In the genomic region with DNA sequence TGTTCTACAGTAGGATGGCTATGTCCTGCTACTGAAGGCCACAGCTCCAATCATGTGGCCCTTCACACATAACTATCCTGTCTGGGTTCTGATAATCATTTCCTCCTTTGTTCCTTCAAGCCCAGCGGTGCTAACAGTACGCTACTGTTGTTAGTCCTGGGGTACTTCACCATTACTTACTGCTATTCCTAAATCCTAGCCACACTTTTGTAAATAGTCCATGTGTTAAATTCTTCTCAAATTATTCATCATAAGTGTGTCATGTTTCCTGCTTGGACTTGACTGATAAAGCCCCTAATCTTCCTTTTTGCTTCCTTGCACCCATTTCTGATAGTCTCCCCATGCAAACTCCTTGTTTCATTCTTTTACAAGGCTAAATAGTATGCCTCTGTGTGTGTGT, we compare ENCODE assay signal across 10 cellular contexts.
"Had no signal": no experiment of that assay in that cellular context is flagged by ENCODE, and none has a peak within 500 bp of the region (broad histone marks: within the 10 kb centered on the region; RNA-seq: fewer than 3 reads in every experiment).

No MANE protein-coding gene starts in this region.

- H3K9me3 ChIP-seq: HAP-1 had no signal

- H3K36me3 ChIP-seq: HAP-1 had no signal

- DNase-seq: GM23248, GOT3, H7, H9, HCEC 1CT, HFFc6 had no signal

- ATAC-seq: GM23338, HCT116 had no signal

- H2AFZ ChIP-seq: GM23248, GM23338 had no signal

- H3K4me3 ChIP-seq: GM23248, GM23338, HAP-1 had no signal

- H3K27ac ChIP-seq: GM23248 had no signal

- H3K4me3 Mint-ChIP-seq: GM23338, H9, HFFc6 had no signal

- H3K9ac ChIP-seq: GM23248 had no signal

- H3K4me1 ChIP-seq: HAP-1 had no signal

- H3K27ac Mint-ChIP-seq: GM23338, H9, HFFc6 had no signal

- H3K4me1 Mint-ChIP-seq: GM23338, H9 had no signal

- H3K4me2 ChIP-seq: GM23338 had no signal

- FAIRE-seq: H54 had no signal
